ENCODE assay signal across 37 cellular contexts in the genomic region with DNA sequence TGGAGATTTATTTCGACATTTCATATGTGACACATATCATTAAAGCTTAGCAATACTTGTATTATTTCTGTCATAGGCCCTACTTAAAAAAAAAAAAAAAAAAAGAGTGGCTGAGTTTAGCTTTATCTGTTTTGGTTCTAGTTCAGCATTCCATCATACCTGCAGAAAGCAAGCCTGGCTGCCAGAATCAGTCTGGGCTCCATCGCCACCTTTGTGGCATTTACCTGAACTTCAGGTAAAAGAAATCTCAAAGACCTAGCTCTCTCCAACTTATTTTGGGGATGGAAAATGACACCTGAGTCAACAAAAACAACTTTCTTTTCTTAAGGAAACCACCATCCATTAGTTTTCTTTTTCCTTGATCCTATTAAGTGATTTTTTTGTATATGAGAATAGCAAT.
"Had no signal": no experiment of that assay in that cellular context is flagged by ENCODE, and none has a peak within 500 bp of the region (broad histone marks: within the 10 kb centered on the region; RNA-seq: fewer than 3 reads in every experiment).

No MANE protein-coding gene starts in this region.

- H3K4me3 Mint-ChIP-seq: activated CD4-positive, alpha-beta T cell treated with anti-CD3 and anti-CD28 coated beads for 36 hours; activated CD8-positive, alpha-beta memory T cell treated with anti-CD3 and anti-CD28 coated beads, Interleukin-2, amount 10 ng/mL, durations not matched to agents 7 days and 5 days; activated CD8-positive, alpha-beta T cell treated with anti-CD3 and anti-CD28 coated beads for 36 hours; activated naive CD4-positive, alpha-beta T cell treated with anti-CD3 and anti-CD28 coated beads for 36 hours; activated naive CD4-positive, alpha-beta T cell treated with anti-CD3 and anti-CD28 coated beads, Interleukin-2, amount 50 U/mL, for 24 hours; activated naive CD8-positive, alpha-beta T cell treated with anti-CD3 and anti-CD28 coated beads for 36 hours; activated naive CD8-positive, alpha-beta T cell treated with anti-CD3 and anti-CD28 coated beads, Interleukin-2, amount 50 U/mL, for 24 hours; activated T-helper 1 cell treated with anti-CD3 and anti-CD28 coated beads, Interleukin-12 subunit alpha, Interleukin-12 subunit beta, Interleukin-2, Interleukin-4 antibody, amounts not matched to agents 30 ng/mL and 10 ng/mL and 1 ng/mL, durations not matched to agents 14 hours and 24 hours and 36 hours; effector memory CD8-positive, alpha-beta T cell; T-helper 17 cell; T-helper 2 cell treated with Interferon-gamma antibody and Interleukin-4, amounts not matched to agents 5 μg/mL and 100 μg/mL, for 36 hours had no signal

- H3K4me1 Mint-ChIP-seq: activated CD4-positive, alpha-beta T cell treated with anti-CD3 and anti-CD28 coated beads for 36 hours; activated CD8-positive, alpha-beta memory T cell treated with anti-CD3 and anti-CD28 coated beads, Interleukin-2, amount 10 ng/mL, durations not matched to agents 7 days and 5 days; activated naive CD4-positive, alpha-beta T cell treated with anti-CD3 and anti-CD28 coated beads, Interleukin-2, amount 50 U/mL, for 24 hours; activated naive CD8-positive, alpha-beta T cell treated with anti-CD3 and anti-CD28 coated beads for 36 hours; activated naive CD8-positive, alpha-beta T cell treated with anti-CD3 and anti-CD28 coated beads, Interleukin-2, amount 50 U/mL, for 24 hours; T-helper 17 cell had no signal

- H3K9me3 ChIP-seq: adrenal gland, body of pancreas, esophagus squamous epithelium, gastroesophageal sphincter, heart right ventricle had no signal

- H3K9me3 Mint-ChIP-seq: activated CD8-positive, alpha-beta T cell treated with anti-CD3 and anti-CD28 coated beads for 36 hours; activated naive CD4-positive, alpha-beta T cell treated with anti-CD3 and anti-CD28 coated beads for 36 hours; activated naive CD4-positive, alpha-beta T cell treated with anti-CD3 and anti-CD28 coated beads, Interleukin-2, amount 50 U/mL, for 24 hours; activated naive CD8-positive, alpha-beta T cell treated with anti-CD3 and anti-CD28 coated beads for 36 hours; activated naive CD8-positive, alpha-beta T cell treated with anti-CD3 and anti-CD28 coated beads, Interleukin-2, amount 50 U/mL, for 24 hours; activated T-helper 1 cell treated with anti-CD3 and anti-CD28 coated beads, Interleukin-12 subunit alpha, Interleukin-12 subunit beta, Interleukin-2, Interleukin-4 antibody, amounts not matched to agents 30 ng/mL and 10 ng/mL and 1 ng/mL, durations not matched to agents 14 hours and 24 hours and 36 hours; activated T-helper 2 cell treated with anti-CD3 and anti-CD28 coated beads, Interferon-gamma antibody, Interleukin-2, Interleukin-4, amounts not matched to agents 10 μg/mL and 5 μg/mL and 100 μg/mL, durations not matched to agents 14 hours and 24 hours and 36 hours; effector memory CD8-positive, alpha-beta T cell; T-helper 2 cell treated with Interferon-gamma antibody and Interleukin-4, amounts not matched to agents 5 μg/mL and 100 μg/mL, for 36 hours had no signal

- H3K36me3 Mint-ChIP-seq: activated CD8-positive, alpha-beta memory T cell treated with anti-CD3 and anti-CD28 coated beads, Interleukin-2, amount 10 ng/mL, durations not matched to agents 7 days and 5 days; activated naive CD4-positive, alpha-beta T cell treated with anti-CD3 and anti-CD28 coated beads, Interleukin-2, amount 50 U/mL, for 24 hours; activated naive CD8-positive, alpha-beta T cell treated with anti-CD3 and anti-CD28 coated beads for 36 hours had no signal

- H3K27ac Mint-ChIP-seq: activated CD4-positive, alpha-beta T cell treated with anti-CD3 and anti-CD28 coated beads for 36 hours; activated CD8-positive, alpha-beta memory T cell treated with anti-CD3 and anti-CD28 coated beads, Interleukin-2, amount 10 ng/mL, durations not matched to agents 7 days and 5 days; activated CD8-positive, alpha-beta T cell treated with anti-CD3 and anti-CD28 coated beads for 36 hours; activated naive CD4-positive, alpha-beta T cell treated with anti-CD3 and anti-CD28 coated beads for 36 hours; activated naive CD4-positive, alpha-beta T cell treated with anti-CD3 and anti-CD28 coated beads, Interleukin-2, amount 50 U/mL, for 24 hours; activated naive CD8-positive, alpha-beta T cell treated with anti-CD3 and anti-CD28 coated beads for 36 hours; activated naive CD8-positive, alpha-beta T cell treated with anti-CD3 and anti-CD28 coated beads, Interleukin-2, amount 50 U/mL, for 24 hours; activated T-helper 1 cell treated with anti-CD3 and anti-CD28 coated beads, Interleukin-12 subunit alpha, Interleukin-12 subunit beta, Interleukin-2, Interleukin-4 antibody, amounts not matched to agents 30 ng/mL and 10 ng/mL and 1 ng/mL, durations not matched to agents 14 hours and 24 hours and 36 hours; activated T-helper 2 cell treated with anti-CD3 and anti-CD28 coated beads, Interferon-gamma antibody, Interleukin-2, Interleukin-4, amounts not matched to agents 10 μg/mL and 5 μg/mL and 100 μg/mL, durations not matched to agents 14 hours and 24 hours and 36 hours; effector memory CD8-positive, alpha-beta T cell; T-helper 17 cell; T-helper 2 cell treated with Interferon-gamma antibody and Interleukin-4, amounts not matched to agents 5 μg/mL and 100 μg/mL, for 36 hours had no signal

- FAIRE-seq: endothelial cell of umbilical vein had no signal

- H3K27ac ChIP-seq: adrenal gland, body of pancreas, epithelial cell of prostate, esophagus squamous epithelium, gastroesophageal sphincter, heart right ventricle, WERI-Rb-1 had no signal

- H3K4me1 ChIP-seq: adrenal gland, body of pancreas, esophagus squamous epithelium, heart right ventricle had no signal

- ATAC-seq: activated CD4-positive, alpha-beta T cell treated with anti-CD3 and anti-CD28 coated beads for 36 hours; activated CD8-positive, alpha-beta memory T cell treated with anti-CD3 and anti-CD28 coated beads, Interleukin-2, amount 10 ng/mL, durations not matched to agents 7 days and 5 days; activated CD8-positive, alpha-beta T cell treated with anti-CD3 and anti-CD28 coated beads for 36 hours; activated naive CD8-positive, alpha-beta T cell treated with anti-CD3 and anti-CD28 coated beads, Interleukin-2, amount 50 U/mL, for 24 hours; body of pancreas; effector memory CD8-positive, alpha-beta T cell; gastroesophageal sphincter; heart right ventricle; T-helper 17 cell had no signal

- DNase-seq: activated CD4-positive, alpha-beta T cell treated with anti-CD3 and anti-CD28 coated beads for 36 hours; activated CD4-positive, alpha-beta T cell treated with anti-CD3 and anti-CD28 coated beads, Interleukin-2, amount 50 U/mL, for 1 hour; activated CD4-positive, alpha-beta T cell treated with anti-CD3 and anti-CD28 coated beads, Interleukin-2, amount 50 U/mL, for 48 hours; activated CD4-positive, CD25-positive, alpha-beta regulatory T cell; activated CD4-positive, CD25-positive, alpha-beta regulatory T cell treated with anti-CD3 and anti-CD28 coated beads, Interleukin-2, amount 50 U/mL, for 72 hours; activated CD8-positive, alpha-beta memory T cell treated with anti-CD3 and anti-CD28 coated beads, Interleukin-2, amount 10 ng/mL, durations not matched to agents 7 days and 5 days; activated CD8-positive, alpha-beta memory T cell treated with anti-CD3 and anti-CD28 coated beads, Interleukin-2, amount 50 U/mL, for 4 hours; activated CD8-positive, alpha-beta T cell treated with anti-CD3 and anti-CD28 coated beads for 36 hours; activated effector memory CD4-positive, alpha-beta T cell treated with anti-CD3 and anti-CD28 coated beads, Interleukin-2, amount 50 U/mL, for 16 hours; activated naive CD4-positive, alpha-beta T cell treated with anti-CD3 and anti-CD28 coated beads for 36 hours; activated naive CD8-positive, alpha-beta T cell treated with anti-CD3 and anti-CD28 coated beads for 36 hours; activated naive CD8-positive, alpha-beta T cell treated with anti-CD3 and anti-CD28 coated beads, Interleukin-2, amount 50 U/mL, for 24 hours; activated T-cell treated with anti-CD3 and anti-CD28 coated beads, Interleukin-2, amount 50 U/mL, for 1 hour; activated T-cell treated with anti-CD3 and anti-CD28 coated beads, Interleukin-2, amount 50 U/mL, for 48 hours; adrenal gland; amygdala; aorta; body of pancreas; caudate nucleus; cortex of kidney; dermis blood vessel endothelial cell; effector CD4-positive, alpha-beta T cell; effector memory CD8-positive, alpha-beta T cell; esophagus squamous epithelium; foreskin melanocyte; heart right ventricle; T-helper 1 cell; T-helper 17 cell; T1000; WERI-Rb-1 had no signal

- H3K4me3 ChIP-seq: adrenal gland, body of pancreas, esophagus squamous epithelium, gastroesophageal sphincter, heart right ventricle had no signal

- H3K27me3 ChIP-seq: adrenal gland, body of pancreas, esophagus squamous epithelium, gastroesophageal sphincter, heart right ventricle had no signal

- H3K36me3 ChIP-seq: adrenal gland, esophagus squamous epithelium, gastroesophageal sphincter, heart right ventricle, WERI-Rb-1 had no signal

- H3K27me3 Mint-ChIP-seq: activated CD4-positive, alpha-beta T cell treated with anti-CD3 and anti-CD28 coated beads for 36 hours; activated CD8-positive, alpha-beta memory T cell treated with anti-CD3 and anti-CD28 coated beads, Interleukin-2, amount 10 ng/mL, durations not matched to agents 7 days and 5 days; activated CD8-positive, alpha-beta T cell treated with anti-CD3 and anti-CD28 coated beads for 36 hours; activated naive CD4-positive, alpha-beta T cell treated with anti-CD3 and anti-CD28 coated beads, Interleukin-2, amount 50 U/mL, for 24 hours; activated naive CD8-positive, alpha-beta T cell treated with anti-CD3 and anti-CD28 coated beads for 36 hours; activated naive CD8-positive, alpha-beta T cell treated with anti-CD3 and anti-CD28 coated beads, Interleukin-2, amount 50 U/mL, for 24 hours; effector memory CD8-positive, alpha-beta T cell; T-helper 17 cell had no signal
